Comparison of ENCODE assay signal across 8 cellular contexts in the genomic region with DNA sequence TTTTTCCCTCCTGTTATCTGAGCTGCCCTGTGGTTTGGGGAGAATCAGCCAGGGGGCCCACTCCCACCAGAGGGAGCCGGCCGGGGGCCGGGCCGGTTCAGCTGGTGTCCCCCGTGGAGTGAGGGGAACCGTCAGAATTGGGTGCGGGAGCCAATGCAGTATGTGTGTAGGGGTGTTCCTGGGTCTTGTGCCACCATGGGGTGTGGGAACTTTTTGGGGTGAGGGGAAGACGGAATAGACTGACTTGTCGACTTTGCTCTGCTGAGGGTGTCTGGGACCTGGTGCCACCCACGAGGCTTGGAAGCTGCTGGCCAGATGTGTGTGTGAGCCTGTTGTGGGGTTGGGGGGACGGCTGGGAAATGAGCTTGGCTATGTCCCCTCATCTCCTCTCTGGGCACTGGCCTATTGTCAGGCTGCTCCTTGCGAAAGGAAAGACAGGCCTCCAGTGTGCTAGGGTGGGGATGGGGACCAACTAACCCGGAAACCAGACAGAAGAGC. TPM values are rescaled to one million over a fixed set of nuclear protein-coding genes. Genes with fewer than 3 reads are reported as not detected.
DNase-seq lines count a peak whose midpoint lies in the region; ATAC-seq and TF ChIP-seq lines count a peak whose summit lies in the region.

No MANE protein-coding gene starts in this region.

- H4K20me1 ChIP-seq in HCT116 (ENCODE audit: insufficient read depth), result no peaks in the 10 kb centered on the region
- H4K20me1 ChIP-seq in hepatocyte (ENCODE audit: insufficient read depth, poor library complexity, severe bottlenecking), result peaks cover 51% of the 10 kb centered on the region

- H3K36me3 Mint-ChIP-seq in activated CD8-positive, alpha-beta T cell treated with anti-CD3 and anti-CD28 coated beads, Interleukin-2, amount 10 ng/mL, durations not matched to agents 7 days and 5 days (ENCODE audit: low read depth), result peaks cover 38% of the 10 kb centered on the region

- CTCF ChIA-PET in HCT116 (lab: Charles Lee), result interaction anchor here (1.0 kb wide), 1 partner anchor 9 kb away, joined by 3 read pairs; no protein-coding TSS in a partner anchor
- CTCF ChIA-PET in activated CD8-positive, alpha-beta T cell treated with anti-CD3 and anti-CD28 coated beads, Interleukin-2, amount 10 ng/mL, durations not matched to agents 7 days and 5 days (lab: Charles Lee), result interaction anchor here (1.0 to 7.3 kb wide), 11 partner anchors 8 to 39 kb away, joined by 3 to 61 read pairs (median 4); partner anchors contain the start of gene RARA

- ATAC-seq in HCT116 (no peak), GM21381 (IDR thresholded peaks at IDR 0.05; ENCODE audit: unreplicated experiment) (no peak), GM19455 (IDR thresholded peaks at IDR 0.05; ENCODE audit: unreplicated experiment) (no peak), GM19035 (IDR thresholded peaks at IDR 0.05; ENCODE audit: unreplicated experiment) (no peak)
- ATAC-seq in activated CD8-positive, alpha-beta T cell treated with anti-CD3 and anti-CD28 coated beads, Interleukin-2, amount 10 ng/mL, durations not matched to agents 7 days and 5 days, result no peak

- BruUV-seq in HCT116 (replicated peaks; lab: Mats Ljungman, UMichigan), result no TSS peak

- H3K4me3 ChIP-seq in HCT116 (replicated peaks in 1 of 2; ENCODE audit: low read depth in 1 of 2, low read length in 2 of 2) (peak overlapping the region; percentile 94 to 95), hepatocyte (peak overlapping the region; percentile 92), spleen (peak overlapping the region; percentile 85 to 100 (median 98))

- H3K4me1 ChIP-seq in HCT116 (ENCODE audit: control insufficient read depth in 1 of 2, insufficient read depth in 2 of 2, low read length in 2 of 2) (peaks cover 63 to 89% of the 10 kb centered on the region in 2 experiments), hepatocyte (ENCODE audit: insufficient read depth) (peaks cover 87% of the 10 kb centered on the region), spleen (peaks cover 67 to 99% (median 92%) of the 10 kb centered on the region in 6 donors)

- H3K27ac ChIP-seq in HCT116 (ENCODE audit: low read depth, low read length) (peak overlapping the region; percentile 91), hepatocyte (peak overlapping the region; percentile 81), spleen (peak overlapping the region in 7 of 8 donors; percentile 87 to 97 (median 93))

- peaks cover 74% of the 10 kb centered on the region for H3K4me1 Mint-ChIP-seq in activated CD8-positive, alpha-beta T cell treated with anti-CD3 and anti-CD28 coated beads, Interleukin-2, amount 10 ng/mL, durations not matched to agents 7 days and 5 days (ENCODE audit: low read depth)

- POLR2A ChIA-PET in HCT116 (lab: Charles Lee), result no interaction called here
- POLR2A ChIA-PET in activated CD8-positive, alpha-beta T cell treated with anti-CD3 and anti-CD28 coated beads, Interleukin-2, amount 10 ng/mL, durations not matched to agents 7 days and 5 days (lab: Charles Lee), result interaction anchor here (0.7 to 2.0 kb wide), 9 partner anchors 8 to 100 kb away, joined by 3 to 10 read pairs (median 4); partner anchors contain the start of genes CDC6, RARA and WIPF2

- peak overlapping the region; percentile 95 for H3K4me3 Mint-ChIP-seq in activated CD8-positive, alpha-beta T cell treated with anti-CD3 and anti-CD28 coated beads, Interleukin-2, amount 10 ng/mL, durations not matched to agents 7 days and 5 days

- 12% methylated on average over 13 of the region's 13 CpGs for WGBS in hepatocyte (ENCODE audit: low lambda C conversion rate, missing lambda C conversion rate)
- 6 to 11% (median 8%) methylated on average over 13 of the region's 13 CpGs for WGBS in spleen, 5 donors

- TF ChIP-seq RAD21 in HCT116 (IDR thresholded peaks at IDR 0.05; ENCODE audit: low read depth), result no peak

- H3K9me3 ChIP-seq in HCT116 (ENCODE audit: control insufficient read depth in 1 of 2, insufficient read depth in 1 of 2, low read depth in 1 of 2, low read length in 2 of 2) (no peaks in the 10 kb centered on the region), hepatocyte (ENCODE audit: low read depth) (no peaks in the 10 kb centered on the region), spleen (no peaks in the 10 kb centered on the region)

- TF ChIP-seq CTCF in HCT116 (IDR thresholded peaks at IDR 0.05 in 2 of 3, conservative IDR thresholded peaks at IDR 0.05 in 1 of 3; ENCODE audit: borderline replicate concordance in 1 of 3, insufficient read depth in 1 of 3, low read depth in 2 of 3, low read length in 2 of 3) (0 out of 6 replicates have a peak, but pooled peaks of 1 of the 3 experiments have one; percentile 15), hepatocyte (IDR thresholded peaks at IDR 0.05; ENCODE audit: poor library complexity) (peak; percentile 32), spleen (IDR thresholded peaks at IDR 0.05 in 8 of 11, conservative IDR thresholded peaks at IDR 0.05 in 3 of 11) (peak in 3 of 11 experiments; percentile 1 to 44 (median 4))

- H3K9ac ChIP-seq in HCT116 (ENCODE audit: low read length), result peak overlapping the region; percentile 99

- H2AFZ ChIP-seq in HCT116 (ENCODE audit: low read depth, low read length, poor library complexity, severe bottlenecking), result no peak overlapping the region
- H2AFZ ChIP-seq in hepatocyte, result peak overlapping the region; percentile 51

- H3K4me2 ChIP-seq in HCT116 (ENCODE audit: low read length) (peak overlapping the region; percentile 95), hepatocyte (peak overlapping the region; percentile 87)

- TF ChIP-seq POLR2A in HCT116 (IDR thresholded peaks at IDR 0.05; ENCODE audit: borderline replicate concordance, extremely low read depth, insufficient read depth, insufficient read length) (no peak), spleen (IDR thresholded peaks at IDR 0.05) (no peak)

- RAD21 ChIA-PET in HCT116 (lab: Charles Lee; ENCODE audit: low non-redundant PET in 1 of 2, low total read pairs in 2 of 2, uncharacterized antibody in 2 of 2, unreplicated experiment in 2 of 2), result no interaction called here

- H3K27ac Mint-ChIP-seq in activated CD8-positive, alpha-beta T cell treated with anti-CD3 and anti-CD28 coated beads, Interleukin-2, amount 10 ng/mL, durations not matched to agents 7 days and 5 days, result peak overlapping the region; percentile 98

- no peaks in the 10 kb centered on the region for H3K36me3 ChIP-seq in HCT116 (ENCODE audit: control insufficient read depth in 1 of 2, insufficient read depth in 2 of 2, low read length in 2 of 2)
- no peaks in the 10 kb centered on the region for H3K36me3 ChIP-seq in hepatocyte (replicated peaks; ENCODE audit: insufficient read depth, low read depth)
- no peaks in the 10 kb centered on the region for H3K36me3 ChIP-seq in spleen

- no peaks in the 10 kb centered on the region for H3K9me3 Mint-ChIP-seq in activated CD8-positive, alpha-beta T cell treated with anti-CD3 and anti-CD28 coated beads, Interleukin-2, amount 10 ng/mL, durations not matched to agents 7 days and 5 days (ENCODE audit: insufficient read depth)

- H3K79me2 ChIP-seq in HCT116 (ENCODE audit: insufficient read depth, low read length), result peaks cover 58% of the 10 kb centered on the region
- peaks cover 75% of the 10 kb centered on the region for H3K79me2 ChIP-seq in hepatocyte

- H3K27me3 ChIP-seq in HCT116 (ENCODE audit: insufficient read depth, low read length) (no peaks in the 10 kb centered on the region), hepatocyte (no peaks in the 10 kb centered on the region), spleen (replicated peaks in 1 of 7) (no peaks in the 10 kb centered on the region)

- no peaks in the 10 kb centered on the region for H3K27me3 Mint-ChIP-seq in activated CD8-positive, alpha-beta T cell treated with anti-CD3 and anti-CD28 coated beads, Interleukin-2, amount 10 ng/mL, durations not matched to agents 7 days and 5 days (ENCODE audit: low read depth)

- intact Hi-C loops in HCT116 (cut with micrococcal nuclease) (loop anchor here (2.0 kb wide), 1 partner anchor 22 kb away; no protein-coding TSS in a partner anchor), spleen (cut with DNase I; ENCODE audit: low total_unique reads) (no loop called here)

- H3K9me2 ChIP-seq in HCT116 (ENCODE audit: insufficient read depth) (no peaks in the 10 kb centered on the region), hepatocyte (replicated peaks; ENCODE audit: insufficient read depth) (no peaks in the 10 kb centered on the region)

- DNase-seq in HCT116 (ENCODE audit: low read depth, low spot score) (no peak), hepatocyte (ENCODE audit: low spot score) (peak; percentile 6), spleen (peak; percentile 86), KG1 (lab: John Stamatoyannopoulos, UW) (no peak)
- no peak for DNase-seq in activated CD8-positive, alpha-beta T cell treated with anti-CD3 and anti-CD28 coated beads, Interleukin-2, amount 10 ng/mL, durations not matched to agents 7 days and 5 days

TF ChIP-seq in HCT116, 20 proteins besides CTCF, POLR2A, EP300 and RAD21 (continues in another document):
- TF ChIP-seq, protein P1, sequence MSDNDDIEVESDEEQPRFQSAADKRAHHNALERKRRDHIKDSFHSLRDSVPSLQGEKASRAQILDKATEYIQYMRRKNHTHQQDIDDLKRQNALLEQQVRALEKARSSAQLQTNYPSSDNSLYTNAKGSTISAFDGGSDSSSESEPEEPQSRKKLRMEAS (IDR thresholded peaks at IDR 0.05), result no peak
- TF ChIP-seq FOSL1 (IDR thresholded peaks at IDR 0.05; ENCODE audit: low read depth) (no peak), EGR1 (IDR thresholded peaks at IDR 0.05; ENCODE audit: low read depth) (no peak)

RNA-seq across cellular contexts. Expression of gene RARA, which starts 9.9 kb away (rescaled TPM):
- 35.1 TPM for total RNA-seq in HCT116 (2021; ENCODE audit: unreplicated experiment)
- polyA plus RNA-seq in HCT116 (2012), result 38.1 and 46.6 TPM in 2 replicates
- 10 to 100 TPM; 61.1 to 63.2 TPM for total RNA-seq in activated CD8-positive, alpha-beta T cell treated with anti-CD3 and anti-CD28 coated beads, Interleukin-2, amount 10 ng/mL, durations not matched to agents 7 days and 5 days
- 19.2 and 30.0 TPM in 2 replicates for total RNA-seq in hepatocyte
- 33.1 and 34.4 TPM in 2 replicates for polyA plus RNA-seq in hepatocyte
- total RNA-seq in spleen, result 10 to 100 TPM; 56.6 to 95.1 (median 71.2) TPM
- polyA plus RNA-seq in spleen, result 10 to 100 TPM; 13.3 to 28.3 (median 14.8) TPM

RNA-seq across cellular contexts. Expression of gene CDC6, which starts 31.2 kb away (rescaled TPM):
- total RNA-seq in HCT116 (2021; ENCODE audit: unreplicated experiment), result 117 TPM
- 37.2 and 38.7 TPM in 2 replicates for polyA plus RNA-seq in HCT116 (2012)
- total RNA-seq in activated CD8-positive, alpha-beta T cell treated with anti-CD3 and anti-CD28 coated beads, Interleukin-2, amount 10 ng/mL, durations not matched to agents 7 days and 5 days, result 100 to 1,000 TPM; 103 to 110 TPM
- 5.8 and 8.6 TPM in 2 replicates for total RNA-seq in hepatocyte
- 5.1 and 7.5 TPM in 2 replicates for polyA plus RNA-seq in hepatocyte
- 10 to 100 TPM in 2 of 7 donors, 1 to 10 TPM in 5; 4.2 to 11.6 (median 5.7) TPM for total RNA-seq in spleen
- 1 to 10 TPM; 1.2 to 4.8 (median 4.1) TPM for polyA plus RNA-seq in spleen

RNA-seq across cellular contexts. Expression of gene GJD3, which starts 45.7 kb away (rescaled TPM):
- total RNA-seq in HCT116 (2021; ENCODE audit: unreplicated experiment) (not detected), hepatocyte (0.47 TPM in 1 of 2 replicates, not detected in the other), spleen (10 to 100 TPM in 4 of 7 donors, 1 to 10 TPM in 3; 7.3 to 15.0 (median 10.4) TPM)
- polyA plus RNA-seq in HCT116 (2012), result 0.29 and 1.5 TPM in 2 replicates
- total RNA-seq in activated CD8-positive, alpha-beta T cell treated with anti-CD3 and anti-CD28 coated beads, Interleukin-2, amount 10 ng/mL, durations not matched to agents 7 days and 5 days, result under 1 TPM in 1 of 2 experiments, not detected in 1; 0.29 TPM
- polyA plus RNA-seq in hepatocyte (3.3 and 3.8 TPM in 2 replicates), spleen (1 to 10 TPM in 1 of 3 donors, under 1 TPM in 2; 0.20 to 1.1 (median 0.33) TPM)

Comparison
In these comparisons a context has a peak if more than half of its experiments do, and no peak if none do; other contexts are left out.
1. DNase-seq: peak in hepatocyte (single experiment) and spleen (single experiment); none in HCT116 (single experiment), activated CD8-positive, alpha-beta T cell treated with anti-CD3 and anti-CD28 coated beads, Interleukin-2, amount 10 ng/mL, durations not matched to agents 7 days and 5 days (single experiment) and KG1 (single experiment).
2. Peak in every context shown above with its lines, with median percentiles within 50 percentile points of each other: H3K27ac ChIP-seq and H3K4me3 ChIP-seq.